ENCODE assay signal across 8 cellular contexts in genomic region chr11:27158763-27159679, GRCh38.
A peak's percentile ranks its signal among the peaks of the same experiment; 100 is the strongest.
DNase-seq lines count a peak whose midpoint lies in the region; ATAC-seq and TF ChIP-seq lines count a peak whose summit lies in the region.

No MANE protein-coding gene starts in this region.

- no peaks in the 10 kb centered on the region for H3K36me3 Mint-ChIP-seq in glutamatergic neuron (ENCODE audit: unreplicated experiment)

- DNase-seq in 8988T (peak; percentile 24), GM10248 (ENCODE audit: extremely low spot score) (peak; percentile 45), NCI-H2107 treated with DMSO at 0.1 percent for 48 hours (lab: John Stamatoyannopoulos, UW; ENCODE audit: unreplicated experiment) (peak; percentile 23), glutamatergic neuron (peak; percentile 34), pulmonary artery endothelial cell (ENCODE audit: low read depth, low spot score) (peak; percentile 32)
- peak; percentile 3 to 7 for DNase-seq in activated CD4-positive, alpha-beta T cell treated with anti-CD3 and anti-CD28 coated beads, Interleukin-2, amount 50 U/mL, for 48 hours

- ATAC-seq in HG02870 (IDR thresholded peaks at IDR 0.05; ENCODE audit: unreplicated experiment) (peak; percentile 71), HG02840 (IDR thresholded peaks at IDR 0.05; ENCODE audit: low FRiP score, unreplicated experiment) (no peak)

- H3K27me3 Mint-ChIP-seq in glutamatergic neuron (ENCODE audit: unreplicated experiment): no peaks in the 10 kb centered on the region

- no peak overlapping the region for H3K27ac Mint-ChIP-seq in glutamatergic neuron (ENCODE audit: unreplicated experiment)

- no peaks in the 10 kb centered on the region for H3K4me1 Mint-ChIP-seq in glutamatergic neuron (ENCODE audit: low read depth, unreplicated experiment)

- H3K4me3 Mint-ChIP-seq in glutamatergic neuron (ENCODE audit: unreplicated experiment): no peak overlapping the region

- POLR2A ChIA-PET in GM10248 (lab: Yijun Ruan, JAX): no interaction called here

- H3K9me3 Mint-ChIP-seq in glutamatergic neuron (ENCODE audit: unreplicated experiment): no peaks in the 10 kb centered on the region

- CTCF ChIA-PET in GM10248 (lab: Yijun Ruan, JAX): interaction anchor here (0.7 to 5.2 kb wide), 22 partner anchors 9 to 875 kb away, joined by 3 to 35 read pairs (median 4); no protein-coding TSS in a partner anchor

- TF ChIP-seq CTCF in GM10248 (IDR thresholded peaks at IDR 0.05; ENCODE audit: control extremely low read depth, extremely low read depth, low read depth, missing control alignments): peak; percentile 63
- peak; percentile 65 for TF ChIP-seq CTCF in glutamatergic neuron (IDR thresholded peaks at IDR 0.05; ENCODE audit: partially characterized antibody, unreplicated experiment)
